Comparison of ENCODE assay signal across 19 cellular contexts in genomic region chr18:78221496-78221895, GRCh38.
A peak's percentile ranks its signal among the peaks of the same experiment; 100 is the strongest.
DNase-seq lines count a peak whose midpoint lies in the region; TF ChIP-seq lines count a peak whose summit lies in the region.
"Had no signal": no experiment of that assay in that cellular context is flagged by ENCODE, and none has a peak within 500 bp of the region (broad histone marks: within the 10 kb centered on the region; RNA-seq: fewer than 3 reads in every experiment).

No MANE protein-coding gene starts in this region.

- H3K9me3 ChIP-seq in esophagus muscularis mucosa (no peaks in the 10 kb centered on the region), neuronal stem cell (replicated peaks in 1 of 2; ENCODE audit: control insufficient read depth in 2 of 2, insufficient read depth in 1 of 2, low read depth in 1 of 2, low read length in 2 of 2) (no peaks in the 10 kb centered on the region)

- 35% methylated on average over 10 of the region's 10 CpGs for WGBS in esophagus muscularis mucosa
- WGBS in neuronal stem cell (ENCODE audit: extremely low coverage in 2 of 2, insufficient read length in 2 of 2, insufficient replicate concordance in 1 of 2), 2 donors: no CpG with 5 or more reads among the region's 10 CpGs

- H3K4me3 Mint-ChIP-seq in activated naive CD4-positive, alpha-beta T cell treated with anti-CD3 and anti-CD28 coated beads, Interleukin-2, amount 10 ng/mL, durations not matched to agents 7 days and 5 days: no peak overlapping the region
- no peak overlapping the region for H3K4me3 Mint-ChIP-seq in immature natural killer cell
- H3K4me3 Mint-ChIP-seq: CD4-positive, CD25-positive, alpha-beta regulatory T cell; CD8-positive, alpha-beta memory T cell; GM23338; IgD-negative memory B cell had no signal

- no peak overlapping the region for H2BK5ac ChIP-seq in neuronal stem cell (ENCODE audit: low read length)

- H3K27ac ChIP-seq in esophagus muscularis mucosa (replicated peaks in 1 of 4): no peak overlapping the region
- no peak overlapping the region for H3K27ac ChIP-seq in neuronal stem cell (replicated peaks; ENCODE audit: low read length)
- no peak overlapping the region for H3K27ac ChIP-seq in caudate nucleus (ENCODE audit: low read depth, low read length)

- no peak overlapping the region for H3K4ac ChIP-seq in neuronal stem cell (ENCODE audit: low read length)

- H3K14ac ChIP-seq in neuronal stem cell (ENCODE audit: low read length): no peak overlapping the region

- no peaks in the 10 kb centered on the region for H3K4me1 ChIP-seq in esophagus muscularis mucosa
- no peaks in the 10 kb centered on the region for H3K4me1 ChIP-seq in neuronal stem cell (ENCODE audit: control insufficient read depth in 2 of 2, insufficient read depth in 1 of 2, low read depth in 1 of 2, low read length in 2 of 2)

- no peaks in the 10 kb centered on the region for H3K4me1 Mint-ChIP-seq in activated naive CD4-positive, alpha-beta T cell treated with anti-CD3 and anti-CD28 coated beads, Interleukin-2, amount 10 ng/mL, durations not matched to agents 7 days and 5 days
- no peaks in the 10 kb centered on the region for H3K4me1 Mint-ChIP-seq in immature natural killer cell
- H3K4me1 Mint-ChIP-seq: CD4-positive, CD25-positive, alpha-beta regulatory T cell; CD8-positive, alpha-beta memory T cell; GM23338; IgD-negative memory B cell had no signal

- H4K91ac ChIP-seq in neuronal stem cell (ENCODE audit: low read depth, low read length, poor library complexity): no peak overlapping the region

- H3K36me3 Mint-ChIP-seq in activated naive CD4-positive, alpha-beta T cell treated with anti-CD3 and anti-CD28 coated beads, Interleukin-2, amount 10 ng/mL, durations not matched to agents 7 days and 5 days: no peaks in the 10 kb centered on the region
- H3K36me3 Mint-ChIP-seq in immature natural killer cell: no peaks in the 10 kb centered on the region
- H3K36me3 Mint-ChIP-seq: CD4-positive, CD25-positive, alpha-beta regulatory T cell; CD8-positive, alpha-beta memory T cell; IgD-negative memory B cell had no signal

- H3K4me3 ChIP-seq in esophagus muscularis mucosa: no peak overlapping the region
- H3K4me3 ChIP-seq in neuronal stem cell (ENCODE audit: low read length in 2 of 2): no peak overlapping the region
- H3K4me3 ChIP-seq: GM23338 had no signal

- no peak overlapping the region for H2AK5ac ChIP-seq in neuronal stem cell (ENCODE audit: low read depth, low read length)

- H3K27me3 Mint-ChIP-seq in activated naive CD4-positive, alpha-beta T cell treated with anti-CD3 and anti-CD28 coated beads, Interleukin-2, amount 10 ng/mL, durations not matched to agents 7 days and 5 days: no peaks in the 10 kb centered on the region
- peaks cover 0 to 5% (median 3%) of the 10 kb centered on the region in 3 donors for H3K27me3 Mint-ChIP-seq in immature natural killer cell (ENCODE audit: low read depth in 3 of 3)
- H3K27me3 Mint-ChIP-seq: CD4-positive, CD25-positive, alpha-beta regulatory T cell; IgD-negative memory B cell had no signal

- no peaks in the 10 kb centered on the region for H3K79me1 ChIP-seq in neuronal stem cell (ENCODE audit: low read depth, low read length)

- no peak overlapping the region for H3K18ac ChIP-seq in neuronal stem cell (ENCODE audit: low read length)

- no peak overlapping the region for H2BK15ac ChIP-seq in neuronal stem cell (ENCODE audit: low read length)

- TF ChIP-seq POLR2A in esophagus muscularis mucosa (IDR thresholded peaks at IDR 0.05; ENCODE audit: low read depth): no peak

- no peak overlapping the region for H3K23ac ChIP-seq in neuronal stem cell (ENCODE audit: low read depth, low read length, poor library complexity)

- TF ChIP-seq EP300 in esophagus muscularis mucosa (IDR thresholded peaks at IDR 0.05): no peak

- peak overlapping the region; percentile 3 for H2AFZ ChIP-seq in neuronal stem cell (ENCODE audit: low read length)
- H2AFZ ChIP-seq: GM23338 had no signal

- no peak for DNase-seq in activated naive CD4-positive, alpha-beta T cell treated with anti-CD3 and anti-CD28 coated beads, Interleukin-2, amount 10 ng/mL, durations not matched to agents 7 days and 5 days
- DNase-seq in activated naive CD4-positive, alpha-beta T cell treated with Interleukin-2 at 50 U/mL for 16 hours: no peak
- DNase-seq in esophagus muscularis mucosa (ENCODE audit: extremely low spot score) (peak; percentile 78), neuronal stem cell (ENCODE audit: low spot score) (no peak), RPMI8226 (no peak), immature natural killer cell (no peak), caudate nucleus (lab: John Stamatoyannopoulos, UW) (no peak)
- DNase-seq: 8988T; C1 segment of cervical spinal cord; CD4-positive, CD25-positive, alpha-beta regulatory T cell; CD8-positive, alpha-beta memory T cell; COR-L47; DMS 273 treated with DMSO at 0.1 percent for 48 hours; DMS53; DND-41; EL; HCEC 1CT had no signal

- H3K9me3 Mint-ChIP-seq in activated naive CD4-positive, alpha-beta T cell treated with anti-CD3 and anti-CD28 coated beads, Interleukin-2, amount 10 ng/mL, durations not matched to agents 7 days and 5 days: peaks cover 10% of the 10 kb centered on the region
- H3K9me3 Mint-ChIP-seq in immature natural killer cell: peaks cover 0 to 6% (median 1%) of the 10 kb centered on the region in 6 donors

- H2BK12ac ChIP-seq in neuronal stem cell (ENCODE audit: low read length): no peak overlapping the region

- no peak overlapping the region for H4K8ac ChIP-seq in neuronal stem cell (ENCODE audit: low read depth, low read length)

- CTCF ChIA-PET in activated naive CD4-positive, alpha-beta T cell treated with anti-CD3 and anti-CD28 coated beads, Interleukin-2, amount 10 ng/mL, durations not matched to agents 7 days and 5 days (lab: Charles Lee): no interaction called here

- H3K4me2 ChIP-seq in neuronal stem cell (ENCODE audit: insufficient read depth, low read length, poor library complexity, severe bottlenecking): no peak overlapping the region
- H3K4me2 ChIP-seq: GM23338 had no signal

- H3K36me3 ChIP-seq in esophagus muscularis mucosa (no peaks in the 10 kb centered on the region), neuronal stem cell (replicated peaks in 1 of 2; ENCODE audit: control insufficient read depth in 2 of 2, insufficient read depth in 2 of 2, low read length in 2 of 2) (no peaks in the 10 kb centered on the region)

- no peak for TF ChIP-seq CTCF in esophagus muscularis mucosa (IDR thresholded peaks at IDR 0.05)

- intact Hi-C loops in esophagus muscularis mucosa (cut with DNase I): no loop called here

- H3K27ac Mint-ChIP-seq in activated naive CD4-positive, alpha-beta T cell treated with anti-CD3 and anti-CD28 coated beads, Interleukin-2, amount 10 ng/mL, durations not matched to agents 7 days and 5 days: peak overlapping the region; percentile 17
- H3K27ac Mint-ChIP-seq in immature natural killer cell: no peak overlapping the region
- H3K27ac Mint-ChIP-seq: CD8-positive, alpha-beta memory T cell; GM23338; IgD-negative memory B cell had no signal

- H3K27me3 ChIP-seq in esophagus muscularis mucosa (peaks cover 0 to 8% (median 0%) of the 10 kb centered on the region in 4 donors), neuronal stem cell (ENCODE audit: control insufficient read depth in 3 of 3, insufficient read depth in 3 of 3, low read depth in 1 of 3, low read length in 3 of 3) (no peaks in the 10 kb centered on the region)

- no peak overlapping the region for H2BK120ac ChIP-seq in neuronal stem cell (ENCODE audit: low read depth, low read length)

- no peak overlapping the region for H3K9ac ChIP-seq in neuronal stem cell (ENCODE audit: low read depth, low read length, poor library complexity)
